In the genomic region with DNA sequence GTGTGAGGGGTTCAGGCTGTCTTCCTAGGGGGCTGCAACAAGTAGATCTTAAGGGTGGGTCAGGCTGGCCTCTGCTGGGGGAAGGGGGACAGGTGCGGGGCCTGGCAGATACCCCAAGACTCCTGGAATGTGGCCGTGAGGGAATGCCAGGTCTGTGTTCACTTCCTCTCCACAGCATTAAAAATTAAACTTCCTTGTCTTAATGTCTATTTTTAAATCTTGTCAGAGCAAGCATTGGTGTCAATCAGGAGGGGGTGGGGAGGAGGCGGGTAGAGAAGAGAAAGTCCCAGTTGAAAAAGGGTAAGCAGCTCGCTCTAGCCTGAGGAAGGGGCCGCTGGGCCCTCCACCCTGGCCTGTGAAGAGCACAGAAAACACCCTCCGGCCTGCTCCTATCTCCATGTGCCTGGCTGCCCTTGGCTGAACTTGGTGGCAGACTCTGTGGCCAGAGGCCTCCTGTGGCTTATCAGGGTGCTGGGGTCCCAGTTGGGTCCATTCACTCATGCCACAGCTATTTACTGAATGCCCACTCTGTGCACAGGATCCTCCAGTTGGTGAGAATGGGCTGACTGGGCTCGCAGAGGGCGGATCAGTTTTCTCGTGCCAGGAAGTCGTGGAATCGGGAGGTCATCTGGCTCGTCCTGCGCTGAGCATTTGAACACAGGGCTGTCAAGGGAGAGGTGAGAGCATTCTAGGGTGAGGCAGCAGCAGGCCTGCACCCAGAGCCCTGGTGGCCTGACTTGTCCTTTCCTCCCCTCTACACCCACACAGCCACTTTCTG, we compare ENCODE assay signal across 19 cellular contexts.
DNase-seq lines count a peak whose midpoint lies in the region; ATAC-seq, FAIRE-seq and TF ChIP-seq lines count a peak whose summit lies in the region.
"Had no signal": no experiment of that assay in that cellular context is flagged by ENCODE, and none has a peak within 500 bp of the region (broad histone marks: within the 10 kb centered on the region; RNA-seq: fewer than 3 reads in every experiment).

No MANE protein-coding gene starts in this region.

- H3K9me3 ChIP-seq in kidney (ENCODE audit: control insufficient read depth in 1 of 2, low read length in 2 of 2) (no peaks in the 10 kb centered on the region), skeletal muscle satellite cell (replicated peaks; ENCODE audit: low read length) (no peaks in the 10 kb centered on the region), ascending aorta (no peaks in the 10 kb centered on the region)
- H3K9me3 ChIP-seq in naive thymus-derived CD4-positive, alpha-beta T cell (ENCODE audit: control insufficient read depth in 2 of 3, low read length in 3 of 3), result no peaks in the 10 kb centered on the region
- H3K9me3 ChIP-seq: SJCRH30 had no signal

- H3K27me3 ChIP-seq in skeletal muscle satellite cell (ENCODE audit: control insufficient read depth, insufficient read depth, low read length) (peaks cover 19% of the 10 kb centered on the region), ascending aorta (no peaks in the 10 kb centered on the region)
- H3K27me3 ChIP-seq in naive thymus-derived CD4-positive, alpha-beta T cell (ENCODE audit: control insufficient read depth in 2 of 2, insufficient read depth in 2 of 2, low read length in 2 of 2), result peaks cover 0 to 3% of the 10 kb centered on the region in 2 donors
- H3K27me3 ChIP-seq: SJCRH30 had no signal

- CTCF ChIA-PET in naive thymus-derived CD4-positive, alpha-beta T cell (lab: Charles Lee), result no interaction called here

- H3K4me3 Mint-ChIP-seq in naive thymus-derived CD4-positive, alpha-beta T cell, result no peak overlapping the region
- H3K4me3 Mint-ChIP-seq: activated naive CD8-positive, alpha-beta T cell; B cell had no signal

- H3K36me3 Mint-ChIP-seq in naive thymus-derived CD4-positive, alpha-beta T cell, result no peaks in the 10 kb centered on the region
- H3K36me3 Mint-ChIP-seq: activated naive CD8-positive, alpha-beta T cell had no signal

- peaks cover 0 to 6% (median 4%) of the 10 kb centered on the region in 7 donors for H3K4me1 Mint-ChIP-seq in naive thymus-derived CD4-positive, alpha-beta T cell

- no peak overlapping the region for H3K9ac ChIP-seq in kidney (ENCODE audit: low read length in 2 of 2)
- H3K9ac ChIP-seq in skeletal muscle satellite cell (ENCODE audit: low read depth, low read length), result no peak overlapping the region
- H3K9ac ChIP-seq: KMS-11 had no signal

- ATAC-seq in naive thymus-derived CD4-positive, alpha-beta T cell, result no peak

- H3K4me3 ChIP-seq in kidney (ENCODE audit: low read length in 2 of 2), result no peak overlapping the region
- H3K4me3 ChIP-seq in skeletal muscle satellite cell (ENCODE audit: low read length), result no peak overlapping the region
- H3K4me3 ChIP-seq in naive thymus-derived CD4-positive, alpha-beta T cell (ENCODE audit: low read length), result no peak overlapping the region
- no peak overlapping the region for H3K4me3 ChIP-seq in ascending aorta
- H3K4me3 ChIP-seq: SJCRH30 had no signal

- H3K4me2 ChIP-seq in skeletal muscle satellite cell (ENCODE audit: low read length), result peak overlapping the region; percentile 16
- H3K4me2 ChIP-seq: KMS-11 had no signal

- DNase-seq in HTR-8/SVneo (ENCODE audit: insufficient read length, low spot score), result no peak
- peak in 9 of 61 donors; percentile 8 to 68 (median 20) for DNase-seq in caudate nucleus (lab: John Stamatoyannopoulos, UW)
- no peak for DNase-seq in kidney
- no peak for DNase-seq in T-helper 2 cell
- no peak for DNase-seq in naive thymus-derived CD4-positive, alpha-beta T cell
- no peak for DNase-seq in ascending aorta (ENCODE audit: low spot score in 2 of 2)
- DNase-seq in SW 1271 (lab: John Stamatoyannopoulos, UW), result no peak
- DNase-seq: activated CD4-positive, alpha-beta T cell treated with anti-CD3 and anti-CD28 coated beads for 48 hours; DMS153; NCI-H146; NCI-H226; posterior cingulate gyrus; SJCRH30 had no signal

- TF ChIP-seq CTCF in kidney (IDR thresholded peaks at IDR 0.05; ENCODE audit: borderline replicate concordance, extremely low read depth, insufficient read depth) (no peak), ascending aorta (IDR thresholded peaks at IDR 0.05) (no peak)

- H3K36me3 ChIP-seq in kidney (ENCODE audit: control insufficient read depth in 1 of 2, insufficient read depth in 2 of 2, low read length in 2 of 2), result peaks cover 0 to 7% of the 10 kb centered on the region in 2 donors
- no peaks in the 10 kb centered on the region for H3K36me3 ChIP-seq in skeletal muscle satellite cell (ENCODE audit: insufficient read depth, low read length)
- H3K36me3 ChIP-seq in naive thymus-derived CD4-positive, alpha-beta T cell (ENCODE audit: control insufficient read depth in 2 of 3, insufficient read depth in 3 of 3, low read length in 3 of 3), result no peaks in the 10 kb centered on the region
- H3K36me3 ChIP-seq in ascending aorta, result no peaks in the 10 kb centered on the region

- H3K27me3 Mint-ChIP-seq in naive thymus-derived CD4-positive, alpha-beta T cell, result peaks cover 17 to 33% (median 20%) of the 10 kb centered on the region in 5 donors

- H3K9me3 Mint-ChIP-seq in naive thymus-derived CD4-positive, alpha-beta T cell, result peaks cover 0 to 3% (median 0%) of the 10 kb centered on the region in 11 donors

- H3K27ac ChIP-seq in caudate nucleus (ENCODE audit: low read depth, low read length), result peak overlapping the region; percentile 48
- H3K27ac ChIP-seq in kidney (ENCODE audit: low read depth in 2 of 2, low read length in 2 of 2), result peak overlapping the region; percentile 14 to 63
- H3K27ac ChIP-seq in naive thymus-derived CD4-positive, alpha-beta T cell (ENCODE audit: low read depth, low read length), result no peak overlapping the region
- no peak overlapping the region for H3K27ac ChIP-seq in ascending aorta
- H3K27ac ChIP-seq: HL-60, KMS-11, SJCRH30 had no signal

- POLR2A ChIA-PET in naive thymus-derived CD4-positive, alpha-beta T cell (lab: Charles Lee), result no interaction called here

- intact Hi-C loops in kidney (cut with DNase I), result no loop called here
- intact Hi-C loops in naive thymus-derived CD4-positive, alpha-beta T cell (cut with micrococcal nuclease), result no loop called here
- intact Hi-C loops in ascending aorta (cut with DNase I), result no loop called here

- no peak overlapping the region for H3K27ac Mint-ChIP-seq in naive thymus-derived CD4-positive, alpha-beta T cell
- H3K27ac Mint-ChIP-seq: activated naive CD8-positive, alpha-beta T cell; B cell had no signal

- peaks cover 26 to 29% of the 10 kb centered on the region in 2 donors for H3K4me1 ChIP-seq in kidney (ENCODE audit: control insufficient read depth in 1 of 2, insufficient read depth in 1 of 2, low read depth in 1 of 2, low read length in 2 of 2)
- H3K4me1 ChIP-seq in skeletal muscle satellite cell (ENCODE audit: control insufficient read depth, insufficient read depth, low read length), result peaks cover 12% of the 10 kb centered on the region
- H3K4me1 ChIP-seq in naive thymus-derived CD4-positive, alpha-beta T cell (ENCODE audit: control insufficient read depth in 2 of 2, insufficient read depth in 2 of 2, low read length in 2 of 2), result no peaks in the 10 kb centered on the region
- H3K4me1 ChIP-seq in ascending aorta, result peaks cover 6 to 32% of the 10 kb centered on the region in 2 donors

- FAIRE-seq in HTR-8/SVneo (lab: Jason Lieb, UNC), result peak; percentile 60
- no peak for FAIRE-seq in kidney (lab: Jason Lieb, UNC)
- FAIRE-seq: GM18507 had no signal

Comparison
In these comparisons a context has a peak if more than half of its experiments do, and no peak if none do; other contexts are left out.
1. H3K27ac ChIP-seq: peak in caudate nucleus (single experiment) and kidney (2 of 2); none in naive thymus-derived CD4-positive, alpha-beta T cell (single experiment) and ascending aorta (0 of 2).